ENCODE assay signal across 13 cellular contexts in genomic region chr1:163796394-163796821, GRCh38.
DNase-seq lines count a peak whose midpoint lies in the region; ATAC-seq, FAIRE-seq and TF ChIP-seq lines count a peak whose summit lies in the region.
"Had no signal": no experiment of that assay in that cellular context is flagged by ENCODE, and none has a peak within 500 bp of the region (broad histone marks: within the 10 kb centered on the region; RNA-seq: fewer than 3 reads in every experiment).

No MANE protein-coding gene starts in this region.

- H2AK5ac ChIP-seq in H9 (ENCODE audit: insufficient read length, low read length): no peak overlapping the region

- H3K36me3 ChIP-seq in PC-3 (ENCODE audit: low read depth, low read length): no peaks in the 10 kb centered on the region
- H3K36me3 ChIP-seq: BLaER1 had no signal

- no peak overlapping the region for H3K4ac ChIP-seq in H9 (ENCODE audit: low read depth, low read length)

- no peak overlapping the region for H2BK20ac ChIP-seq in H9 (ENCODE audit: low read depth, low read length, poor library complexity, severe bottlenecking)

- H3K79me2 ChIP-seq in H9 (ENCODE audit: insufficient read depth, low read length): no peaks in the 10 kb centered on the region
- no peaks in the 10 kb centered on the region for H3K79me2 ChIP-seq in PC-3 (ENCODE audit: low read length)

- no peak for FAIRE-seq in A549 (lab: Jason Lieb, UNC)
- FAIRE-seq: GM19239 had no signal

- ATAC-seq in A549 (peak; percentile 54 to 76; a peak in 4 of 6 replicates), PC-3 (peak; percentile 98), HG02588 (IDR thresholded peaks at IDR 0.05; ENCODE audit: unreplicated experiment) (no peak), GM19324 (IDR thresholded peaks at IDR 0.05; ENCODE audit: low FRiP score, unreplicated experiment) (no peak)
- ATAC-seq: left lobe of liver had no signal

- no peaks in the 10 kb centered on the region for H3K9me2 ChIP-seq in PC-3 (replicated peaks; ENCODE audit: low read length)

- H3K9me3 Mint-ChIP-seq in H9: peaks cover 17 to 23% of the 10 kb centered on the region in 2 experiments; a peak in 4 of 5 replicates

- no peaks in the 10 kb centered on the region for H4K20me1 ChIP-seq in H9 (ENCODE audit: control insufficient read depth, insufficient read depth, insufficient read length)
- H4K20me1 ChIP-seq in PC-3 (ENCODE audit: low read length): 0 out of 2 replicates have a peak, but pooled peaks cover 3% of the 10 kb centered on the region
- H4K20me1 ChIP-seq: BLaER1 had no signal

- no peak for TF ChIP-seq EP300 in A549 (IDR thresholded peaks at IDR 0.05)

- no peaks in the 10 kb centered on the region for H3F3A ChIP-seq in PC-3 (ENCODE audit: low read length, unreplicated experiment)

- no peak overlapping the region for H2BK5ac ChIP-seq in H9 (ENCODE audit: insufficient read length, low read length)

- no peaks in the 10 kb centered on the region for H3K23me2 ChIP-seq in H9 (ENCODE audit: insufficient read length, low read depth, low read length, poor library complexity, severe bottlenecking)

- H3K79me1 ChIP-seq in H9 (ENCODE audit: insufficient read depth, low read depth, low read length, poor library complexity, severe bottlenecking): no peaks in the 10 kb centered on the region

- H4K5ac ChIP-seq in H9 (ENCODE audit: insufficient read length, low read depth, low read length): no peak overlapping the region

- no peaks in the 10 kb centered on the region for H3K4me1 ChIP-seq in A549
- no peaks in the 10 kb centered on the region for H3K4me1 ChIP-seq in H9 (ENCODE audit: insufficient read depth, low read length)
- H3K4me1 ChIP-seq in PC-3 (ENCODE audit: insufficient read depth, low read length): peaks cover 16% of the 10 kb centered on the region

- H3K4me3 ChIP-seq in A549 (no peak overlapping the region), PC-3 (ENCODE audit: low read length) (no peak overlapping the region), fibroblast of pulmonary artery (replicated peaks; ENCODE audit: low read depth, low read length) (no peak overlapping the region)
- H3K4me3 ChIP-seq: BLaER1 had no signal

- H4K91ac ChIP-seq in H9 (ENCODE audit: insufficient read length, low read depth, low read length): no peak overlapping the region

- no peak overlapping the region for H2BK15ac ChIP-seq in H9 (ENCODE audit: low read depth, low read length)

- TF ChIP-seq CTCF in A549 (IDR thresholded peaks at IDR 0.05) (no peak), H9 (conservative IDR thresholded peaks at IDR 0.05) (no peak), PC-3 (conservative IDR thresholded peaks at IDR 0.05; ENCODE audit: low read depth, low read length) (no peak), fibroblast of pulmonary artery (IDR thresholded peaks at IDR 0.05; ENCODE audit: low read length, missing control alignments) (no peak)

- CTCF ChIA-PET in A549 (lab: Yijun Ruan, JAX): no interaction called here
- CTCF ChIA-PET in PC-3 (lab: Charles Lee): no interaction called here

- H2AFZ ChIP-seq in H9 (ENCODE audit: low read length) (peak overlapping the region; percentile 29), PC-3 (ENCODE audit: low read length) (no peak overlapping the region)

- H3T11ph ChIP-seq in H9 (ENCODE audit: low read length): no peak overlapping the region

- H2BK12ac ChIP-seq in H9 (ENCODE audit: insufficient read length, low read depth, low read length): no peak overlapping the region

- peaks cover 4 to 28% (median 13%) of the 10 kb centered on the region in 3 experiments for H3K36me3 Mint-ChIP-seq in H9 (ENCODE audit: insufficient read depth in 1 of 3, low read depth in 3 of 3)

- intact Hi-C loops in PC-3 (cut with micrococcal nuclease): loop anchor here (1.0 to 5.0 kb wide), 2 partner anchors 93 to 134 kb away; no protein-coding TSS in a partner anchor

- H3K4me1 Mint-ChIP-seq in H9: peaks cover 25 to 30% of the 10 kb centered on the region in 2 experiments
- H3K4me1 Mint-ChIP-seq: activated B cell treated with CpG ODN at 0.5 μM for 24 hours had no signal

- no peak overlapping the region for H3K4me3 Mint-ChIP-seq in H9
- H3K4me3 Mint-ChIP-seq: activated B cell treated with CpG ODN at 0.5 μM for 24 hours had no signal

- DNase-seq in A549 (ENCODE audit: low read depth in 1 of 2, low spot score in 1 of 2): peak in 1 of 2 experiments; percentile 29
- no peak for DNase-seq in H9
- peak; percentile 84 for DNase-seq in PC-3
- DNase-seq in fibroblast of pulmonary artery (ENCODE audit: low read depth): peak; percentile 3
- no peak for DNase-seq in hepatic stellate cell (ENCODE audit: low spot score)
- DNase-seq in C1 segment of cervical spinal cord (lab: John Stamatoyannopoulos, UW): no peak
- DNase-seq: activated B cell treated with CpG ODN at 0.5 μM for 24 hours; stimulated activated CD4-positive, alpha-beta T cell treated with anti-CD3 and anti-CD28 coated beads, Interleukin-4, amount 100 ng/mL, for 1 hour had no signal

- H3K27ac ChIP-seq in A549: no peak overlapping the region
- no peak overlapping the region for H3K27ac ChIP-seq in H9 (ENCODE audit: insufficient read length, low read depth, low read length)
- peak overlapping the region; percentile 48 for H3K27ac ChIP-seq in PC-3 (ENCODE audit: low read length)
- H3K27ac ChIP-seq: BLaER1 had no signal

- H3K9me3 ChIP-seq in A549: peaks cover 2% of the 10 kb centered on the region; the same call in 1 of the 3 replicates
- peaks cover 5% of the 10 kb centered on the region for H3K9me3 ChIP-seq in H9 (ENCODE audit: control insufficient read depth, low read depth, low read length)
- no peaks in the 10 kb centered on the region for H3K9me3 ChIP-seq in PC-3 (ENCODE audit: low read length)

- H4K8ac ChIP-seq in H9 (replicated peaks; ENCODE audit: insufficient read length, low read depth, low read length): no peak overlapping the region

- no peak for TF ChIP-seq RAD21 in A549 (conservative IDR thresholded peaks at IDR 0.05 in 1 of 2, IDR thresholded peaks at IDR 0.05 in 1 of 2)

- no peaks in the 10 kb centered on the region for H3K27me3 Mint-ChIP-seq in H9 (ENCODE audit: low read depth)
- H3K27me3 Mint-ChIP-seq: activated B cell treated with CpG ODN at 0.5 μM for 24 hours had no signal

- POLR2A ChIA-PET in A549 (lab: Yijun Ruan, JAX): no interaction called here
- POLR2A ChIA-PET in PC-3 (lab: Charles Lee; ENCODE audit: unreplicated experiment): no interaction called here

- H3K27ac Mint-ChIP-seq in H9: peak overlapping the region; percentile 54 to 85 (median 74); a peak in 3 of 7 replicates
- H3K27ac Mint-ChIP-seq: activated B cell treated with CpG ODN at 0.5 μM for 24 hours had no signal

- H3K18ac ChIP-seq in H9 (ENCODE audit: insufficient read length, low read depth, low read length): no peak overlapping the region

- H3K9ac ChIP-seq in H9 (ENCODE audit: extremely low read depth, insufficient read length, low read length) (no peak overlapping the region), PC-3 (ENCODE audit: low read length) (no peak overlapping the region)
- H3K9ac ChIP-seq: BLaER1 had no signal

- 0% methylated on average over 1 of the region's 2 CpGs for WGBS in A549 (ENCODE audit: missing lambda C conversion rate)
- no CpG with 5 or more reads among the region's 2 CpGs for WGBS in H9 (ENCODE audit: extremely low coverage, insufficient read length, low lambda C conversion rate)

- peak overlapping the region; percentile 22; the same call in 2 of the 3 replicates for H3K4me2 ChIP-seq in A549
- no peak overlapping the region for H3K4me2 ChIP-seq in H9 (ENCODE audit: insufficient read depth, insufficient read length, low read length)
- H3K4me2 ChIP-seq in PC-3 (ENCODE audit: low read length): no peak overlapping the region
- H3K4me2 ChIP-seq: BLaER1 had no signal

- H3K56ac ChIP-seq in H9 (ENCODE audit: insufficient read length, low read depth, low read length): no peak overlapping the region

- no peak overlapping the region for H3K23ac ChIP-seq in H9 (ENCODE audit: insufficient read length, low read depth, low read length)

- no TSS peak for BruUV-seq in PC-3 (replicated peaks; lab: Mats Ljungman, UMichigan)

- H3K27me3 ChIP-seq in H9 (ENCODE audit: insufficient read depth, low read length) (no peaks in the 10 kb centered on the region), PC-3 (ENCODE audit: low read length) (no peaks in the 10 kb centered on the region)
- H3K27me3 ChIP-seq: BLaER1 had no signal

- no peak for TF ChIP-seq POLR2A in A549 (IDR thresholded peaks at IDR 0.05; ENCODE audit: low read length)

- no peak overlapping the region for H2BK120ac ChIP-seq in H9 (ENCODE audit: low read depth, low read length, poor library complexity, severe bottlenecking)

- H3K14ac ChIP-seq in H9 (ENCODE audit: insufficient read depth, low read length): no peak overlapping the region

TF ChIP-seq in A549, 52 proteins besides CTCF, POLR2A, EP300 and RAD21:
- peak; percentile 28; the same call in 1 of the 2 replicates for TF ChIP-seq JUNB (IDR thresholded peaks at IDR 0.05)
- TF ChIP-seq ZNF302 (CRISPR knock-in tag; IDR thresholded peaks at IDR 0.05): no peak
- TF ChIP-seq FOSL2 (IDR thresholded peaks at IDR 0.05): no peak
- TF ChIP-seq FOSL2 (CRISPR knock-in tag; IDR thresholded peaks at IDR 0.05): peak; percentile 51; the same call in 1 of the 2 replicates

Comparison
In these comparisons a context has a peak if more than half of its experiments do, and no peak if none do; other contexts are left out.
1. ATAC-seq: peak in A549 (2 of 2) and PC-3 (single experiment); none in HG02588 (single experiment) and GM19324 (single experiment).
2. DNase-seq: peak in PC-3 (single experiment) and fibroblast of pulmonary artery (single experiment); none in H9 (single experiment), hepatic stellate cell (single experiment) and C1 segment of cervical spinal cord (0 of 14).